In the genomic region with DNA sequence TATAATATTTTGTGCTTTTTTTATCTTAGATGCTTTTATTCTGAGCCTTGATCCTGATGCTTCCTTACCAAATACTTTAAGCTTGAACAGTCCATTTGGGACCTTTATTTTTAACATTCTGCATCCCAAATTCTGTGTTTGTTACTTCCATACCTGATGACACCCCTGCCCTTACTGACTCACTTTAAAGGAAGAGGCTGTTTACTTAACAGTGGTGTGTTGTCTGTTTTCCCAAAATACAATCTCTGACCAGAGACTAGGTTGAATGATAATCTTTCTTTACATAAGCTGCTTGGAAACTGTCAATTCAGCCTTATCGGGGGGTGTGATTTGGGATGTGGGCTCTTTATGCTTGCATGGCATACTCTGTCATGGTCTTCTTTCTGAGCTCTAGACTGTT, we compare ENCODE assay signal across 20 cellular contexts.
DNase-seq lines count a peak whose midpoint lies in the region; ATAC-seq, FAIRE-seq and TF ChIP-seq lines count a peak whose summit lies in the region.
"Had no signal": no experiment of that assay in that cellular context is flagged by ENCODE, and none has a peak within 500 bp of the region (broad histone marks: within the 10 kb centered on the region; RNA-seq: fewer than 3 reads in every experiment).

No MANE protein-coding gene starts in this region.

- WGBS in K562 (ENCODE audit: insufficient coverage, low coverage, missing lambda C conversion rate), result 83% methylated on average over 1 of the region's 1 CpG
- no CpG with 5 or more reads among the region's 1 CpG for WGBS in mesodermal cell (ENCODE audit: insufficient coverage in 2 of 2), 2 experiments
- WGBS in smooth muscle cell (ENCODE audit: low lambda C conversion rate), result 89% methylated on average over 1 of the region's 1 CpG

- FAIRE-seq in K562 (lab: Jason Lieb, UNC), result no peak
- FAIRE-seq: GM12891, H1 had no signal

- ATAC-seq in K562 (no peak), GM18873 (IDR thresholded peaks at IDR 0.05; ENCODE audit: low FRiP score, unreplicated experiment) (no peak), HG03571 (IDR thresholded peaks at IDR 0.05; ENCODE audit: unreplicated experiment) (no peak), GM21515 (IDR thresholded peaks at IDR 0.05; ENCODE audit: unreplicated experiment) (no peak)
- ATAC-seq: HCT116 had no signal

- H3K4me2 ChIP-seq in K562 (ENCODE audit: insufficient read depth, low read length) (no peak overlapping the region), osteoblast (ENCODE audit: insufficient read depth, low read length) (no peak overlapping the region), smooth muscle cell (no peak overlapping the region)

- in situ Hi-C loops in K562 (cut with MboI), result no loop called here

- no peak overlapping the region for H2AFZ ChIP-seq in K562 (ENCODE audit: low read depth, low read length)
- no peak overlapping the region for H2AFZ ChIP-seq in osteoblast (ENCODE audit: low read length)
- H2AFZ ChIP-seq in smooth muscle cell (ENCODE audit: low read depth), result no peak overlapping the region
- H2AFZ ChIP-seq: GM23248 had no signal

- H3K27ac ChIP-seq in K562 (ENCODE audit: extremely low read depth, low read depth, low read length) (no peak overlapping the region), mesodermal cell (ENCODE audit: low read depth, low read length, severe bottlenecking) (peak overlapping the region; percentile 65), osteoblast (ENCODE audit: low read depth, low read length) (no peak overlapping the region), smooth muscle cell (ENCODE audit: low read depth) (peak overlapping the region; percentile 81)
- H3K27ac ChIP-seq: GM23248 had no signal

- CTCF ChIA-PET in K562 (lab: Yijun Ruan, JAX; ENCODE audit: low intra/inter-chr PET ratio), result interaction anchor here (0.6 kb wide), 1 partner anchor 21 kb away, joined by 3 read pairs; no protein-coding TSS in a partner anchor

- no peak for TF ChIP-seq CTCF in K562 (IDR thresholded peaks at IDR 0.05 in 2 of 3, conservative IDR thresholded peaks at IDR 0.05 in 1 of 3; ENCODE audit: insufficient read depth in 2 of 3, low read depth in 1 of 3, low read length in 3 of 3)
- TF ChIP-seq CTCF in osteoblast (IDR thresholded peaks at IDR 0.05; ENCODE audit: extremely low read depth, low read depth, low read length), result no peak
- TF ChIP-seq CTCF in smooth muscle cell (IDR thresholded peaks at IDR 0.05; ENCODE audit: borderline replicate concordance, insufficient read depth, poor library complexity, severe bottlenecking), result no peak

- TF ChIP-seq POLR2A in K562 (conservative IDR thresholded peaks at IDR 0.05), result no peak

- DNase-seq in K562 (ENCODE audit: extremely low read depth in 1 of 4, low spot score in 3 of 4) (no peak), osteoblast (ENCODE audit: insufficient read length, low spot score, missing footprints) (peak; percentile 61), smooth muscle cell (lab: John Stamatoyannopoulos, UW; ENCODE audit: unreplicated experiment) (no peak), H7 (no peak)
- DNase-seq: C1 segment of cervical spinal cord; Calu3; CD4-positive, alpha-beta memory T cell; COR-L47; DMS53; DMS79 treated with DMSO at 0.1 percent for 48 hours; GF-D8; H9 had no signal

- intact Hi-C loops in K562 (cut with micrococcal nuclease), result no loop called here

- H3K79me2 ChIP-seq in K562 (ENCODE audit: control insufficient read depth, insufficient read depth, low read length) (no peaks in the 10 kb centered on the region), osteoblast (ENCODE audit: insufficient read depth, low read length) (peaks cover 9% of the 10 kb centered on the region), smooth muscle cell (ENCODE audit: low read depth) (peaks cover 33% of the 10 kb centered on the region)

- H3K27me3 ChIP-seq in K562 (ENCODE audit: control insufficient read depth in 2 of 2, insufficient read depth in 2 of 2, low read length in 2 of 2) (no peaks in the 10 kb centered on the region; a peak in 1 of 5 replicates), osteoblast (ENCODE audit: insufficient read depth, low read length) (no peaks in the 10 kb centered on the region), smooth muscle cell (ENCODE audit: low read depth) (no peaks in the 10 kb centered on the region), H7 (ENCODE audit: control insufficient read depth, insufficient read depth, low read length) (no peaks in the 10 kb centered on the region)

- TF ChIP-seq EP300 in K562 (IDR thresholded peaks at IDR 0.05; ENCODE audit: low read length), result no peak

- BruUV-seq in K562 (replicated peaks; lab: Mats Ljungman, UMichigan), result no TSS peak

- H3K36me3 ChIP-seq in K562 (ENCODE audit: control insufficient read depth, insufficient read depth, low read length), result no peaks in the 10 kb centered on the region
- H3K36me3 ChIP-seq in mesodermal cell (ENCODE audit: control insufficient read depth, insufficient read depth, low read length), result no peaks in the 10 kb centered on the region
- H3K36me3 ChIP-seq in osteoblast (ENCODE audit: insufficient read depth, low read length), result no peaks in the 10 kb centered on the region
- H3K36me3 ChIP-seq in smooth muscle cell (ENCODE audit: low read depth), result no peaks in the 10 kb centered on the region
- H3K36me3 ChIP-seq in H7 (replicated peaks; ENCODE audit: control insufficient read depth, insufficient read depth, low read length), result no peaks in the 10 kb centered on the region

- no peak overlapping the region for H3K9ac ChIP-seq in K562 (ENCODE audit: insufficient read depth in 1 of 2, low read depth in 2 of 2, low read length in 2 of 2)
- H3K9ac ChIP-seq in smooth muscle cell (ENCODE audit: low read depth), result peak overlapping the region; percentile 15
- H3K9ac ChIP-seq: GM23248 had no signal

- peaks cover 6% of the 10 kb centered on the region for H3F3A ChIP-seq in smooth muscle cell (ENCODE audit: low read depth)

- POLR2A ChIA-PET in K562 (lab: Yijun Ruan, JAX), result no interaction called here

- no peaks in the 10 kb centered on the region for H3K9me3 ChIP-seq in K562 (replicated peaks; ENCODE audit: control insufficient read depth, insufficient read depth, low read depth, low read length)
- no peaks in the 10 kb centered on the region for H3K9me3 ChIP-seq in mesodermal cell (ENCODE audit: control insufficient read depth, low read length)
- H3K9me3 ChIP-seq in osteoblast (ENCODE audit: low read depth, low read length), result no peaks in the 10 kb centered on the region
- H3K9me3 ChIP-seq in smooth muscle cell (replicated peaks; ENCODE audit: low read depth), result no peaks in the 10 kb centered on the region

- no peaks in the 10 kb centered on the region for H3K4me1 ChIP-seq in K562 (replicated peaks in 1 of 2; ENCODE audit: control insufficient read depth in 2 of 2, insufficient read depth in 2 of 2, low read length in 2 of 2)
- peaks cover 16% of the 10 kb centered on the region for H3K4me1 ChIP-seq in mesodermal cell (ENCODE audit: control insufficient read depth, insufficient read depth, low read length, poor library complexity, severe bottlenecking)
- peaks cover 4% of the 10 kb centered on the region for H3K4me1 ChIP-seq in osteoblast (ENCODE audit: insufficient read depth, low read length)
- H3K4me1 ChIP-seq in smooth muscle cell (ENCODE audit: low read depth), result peaks cover 5% of the 10 kb centered on the region

- no peak for TF ChIP-seq RAD21 in K562 (CRISPR knock-in tag; conservative IDR thresholded peaks at IDR 0.05 in 1 of 2, IDR thresholded peaks at IDR 0.05 in 1 of 2)

- H3K9me1 ChIP-seq in K562 (ENCODE audit: control insufficient read depth, insufficient read depth, low read length), result no peaks in the 10 kb centered on the region

- H3K4me3 ChIP-seq in K562, result no peak overlapping the region
- no peak overlapping the region for H3K4me3 ChIP-seq in mesodermal cell (ENCODE audit: extremely low read depth, insufficient read depth, low read length, poor library complexity, severe bottlenecking)
- H3K4me3 ChIP-seq in osteoblast (ENCODE audit: insufficient read depth, low read length), result no peak overlapping the region
- H3K4me3 ChIP-seq in smooth muscle cell, result no peak overlapping the region
- no peak overlapping the region for H3K4me3 ChIP-seq in H7 (ENCODE audit: insufficient read depth, low read depth, low read length)
- H3K4me3 ChIP-seq: GM23248 had no signal

- H4K20me1 ChIP-seq in K562 (replicated peaks; ENCODE audit: control insufficient read depth, insufficient read depth, low read length) (no peaks in the 10 kb centered on the region), osteoblast (ENCODE audit: insufficient read depth, low read length) (peaks cover 5% of the 10 kb centered on the region), smooth muscle cell (ENCODE audit: low read depth) (peaks cover 29% of the 10 kb centered on the region)

TF ChIP-seq in K562, 482 proteins besides CTCF, POLR2A, EP300 and RAD21:
- TF ChIP-seq, protein P1, sequence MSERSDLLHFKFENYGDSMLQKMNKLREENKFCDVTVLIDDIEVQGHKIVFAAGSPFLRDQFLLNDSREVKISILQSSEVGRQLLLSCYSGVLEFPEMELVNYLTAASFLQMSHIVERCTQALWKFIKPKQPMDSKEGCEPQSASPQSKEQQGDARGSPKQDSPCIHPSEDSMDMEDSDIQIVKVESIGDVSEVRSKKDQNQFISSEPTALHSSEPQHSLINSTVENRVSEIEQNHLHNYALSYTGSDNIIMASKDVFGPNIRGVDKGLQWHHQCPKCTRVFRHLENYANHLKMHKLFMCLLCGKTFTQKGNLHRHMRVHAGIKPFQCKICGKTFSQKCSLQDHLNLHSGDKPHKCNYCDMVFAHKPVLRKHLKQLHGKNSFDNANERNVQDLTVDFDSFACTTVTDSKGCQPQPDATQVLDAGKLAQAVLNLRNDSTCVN (CRISPR knock-in tag; IDR thresholded peaks at IDR 0.05), result no peak
- TF ChIP-seq ZNF316 (IDR thresholded peaks at IDR 0.05), result 0 out of 2 replicates have a peak, but pooled peaks have one; percentile 6

Comparison
In these comparisons a context has a peak if more than half of its experiments do, and no peak if none do; other contexts are left out.
1. H3K27ac ChIP-seq: peak in mesodermal cell (single experiment) and smooth muscle cell (single experiment); none in K562 (single experiment) and osteoblast (single experiment).